ENCODE assay signal across 15 cellular contexts in genomic region chr3:168080499-168081170, GRCh38. TPM values are rescaled to one million over a fixed set of nuclear protein-coding genes. Genes with fewer than 3 reads are reported as not detected.
DNase-seq lines count a peak whose midpoint lies in the region; ATAC-seq and TF ChIP-seq lines count a peak whose summit lies in the region.
"Had no signal": no experiment of that assay in that cellular context is flagged by ENCODE, and none has a peak within 500 bp of the region (broad histone marks: within the 10 kb centered on the region; RNA-seq: fewer than 3 reads in every experiment).

No MANE protein-coding gene starts in this region.

- H3K9me3 Mint-ChIP-seq in HFFc6 = no peaks in the 10 kb centered on the region
- H3K9me3 Mint-ChIP-seq: H9 had no signal

- peak overlapping the region; percentile 93 for H3K27ac Mint-ChIP-seq in HFFc6

- H3K36me3 ChIP-seq in cardiac muscle cell (no peaks in the 10 kb centered on the region), right atrium auricular region (no peaks in the 10 kb centered on the region), smooth muscle cell (ENCODE audit: low read depth) (no peaks in the 10 kb centered on the region)

- H3K4me3 ChIP-seq in cardiac muscle cell (no peak overlapping the region), right atrium auricular region (no peak overlapping the region), smooth muscle cell (no peak overlapping the region)

- TF ChIP-seq CTCF in cardiac muscle cell (IDR thresholded peaks at IDR 0.05; ENCODE audit: low read depth, low read length) (no peak), right atrium auricular region (IDR thresholded peaks at IDR 0.05) (no peak), HFFc6 (IDR thresholded peaks at IDR 0.05) (no peak), smooth muscle cell (IDR thresholded peaks at IDR 0.05; ENCODE audit: borderline replicate concordance, insufficient read depth, poor library complexity, severe bottlenecking) (no peak)

- H3K9ac ChIP-seq in smooth muscle cell (ENCODE audit: low read depth) = peak overlapping the region; percentile 58

- H3K79me2 ChIP-seq in smooth muscle cell (ENCODE audit: low read depth) = peaks cover 96% of the 10 kb centered on the region

- H3F3A ChIP-seq in smooth muscle cell (ENCODE audit: low read depth) = no peaks in the 10 kb centered on the region

- H3K4me3 Mint-ChIP-seq in HFFc6 = peak overlapping the region; percentile 33; the same call in 1 of the 2 replicates
- H3K4me3 Mint-ChIP-seq: H9 had no signal

- H3K27me3 ChIP-seq in cardiac muscle cell (no peaks in the 10 kb centered on the region), right atrium auricular region (no peaks in the 10 kb centered on the region), smooth muscle cell (ENCODE audit: low read depth) (no peaks in the 10 kb centered on the region)

- peak; percentile 13 for ATAC-seq in left ventricle myocardium superior

- 84% methylated on average over 5 of the region's 5 CpGs for WGBS in smooth muscle cell (ENCODE audit: low lambda C conversion rate)

- H3K4me2 ChIP-seq in smooth muscle cell = peak overlapping the region; percentile 22

- H3K27ac ChIP-seq in cardiac muscle cell = peak overlapping the region; percentile 72
- peak overlapping the region in 1 of 2 donors; percentile 11 for H3K27ac ChIP-seq in right atrium auricular region
- H3K27ac ChIP-seq in smooth muscle cell (ENCODE audit: low read depth) = peak overlapping the region; percentile 89
- H3K27ac ChIP-seq: C4-2B had no signal

- intact Hi-C loops in left ventricle myocardium superior (cut with micrococcal nuclease) = no loop called here

- H2AFZ ChIP-seq in smooth muscle cell (ENCODE audit: low read depth) = no peak overlapping the region

- no peaks in the 10 kb centered on the region for H3K9me3 ChIP-seq in cardiac muscle cell (ENCODE audit: low read depth)
- no peaks in the 10 kb centered on the region for H3K9me3 ChIP-seq in right atrium auricular region
- no peaks in the 10 kb centered on the region for H3K9me3 ChIP-seq in smooth muscle cell (replicated peaks; ENCODE audit: low read depth)

- DNase-seq in cardiac muscle cell (ENCODE audit: low read depth in 1 of 2, low spot score in 1 of 2) = no peak
- DNase-seq in right atrium auricular region (ENCODE audit: low spot score) = no peak
- no peak for DNase-seq in HFFc6
- DNase-seq in left ventricle myocardium superior = no peak
- no peak for DNase-seq in smooth muscle cell (lab: John Stamatoyannopoulos, UW; ENCODE audit: unreplicated experiment)
- DNase-seq in DMS79 (lab: John Stamatoyannopoulos, UW) = no peak
- DNase-seq in activated CD4-positive, alpha-beta T cell treated with anti-CD3 and anti-CD28 coated beads, Interleukin-2, amount 50 U/mL, for 1 hour = no peak
- DNase-seq: DMS 273 treated with DMSO at 0.1 percent for 48 hours, H9, NCI-H1048, NCI-H2081 treated with DMSO at 0.1 percent for 48 hours, NCI-H2227 treated with DMSO at 0.1 percent for 48 hours, NCI-H524, SIG-M5 had no signal

- H3K27me3 Mint-ChIP-seq in HFFc6 (ENCODE audit: insufficient read depth) = no peaks in the 10 kb centered on the region

- peaks cover 90% of the 10 kb centered on the region for H3K4me1 Mint-ChIP-seq in HFFc6 (ENCODE audit: low read depth)

- H3K4me1 ChIP-seq in cardiac muscle cell (ENCODE audit: low read depth) (peaks cover 34% of the 10 kb centered on the region), right atrium auricular region (peaks cover 0 to 30% of the 10 kb centered on the region in 2 donors), smooth muscle cell (ENCODE audit: low read depth) (peaks cover 15% of the 10 kb centered on the region)

- H4K20me1 ChIP-seq in smooth muscle cell (ENCODE audit: low read depth) = peaks cover 82% of the 10 kb centered on the region

- peaks cover 26% of the 10 kb centered on the region for H3K36me3 Mint-ChIP-seq in HFFc6 (ENCODE audit: low read depth)

RNA-seq across cellular contexts. Expression of gene GOLIM4, which starts 15.1 kb away (rescaled TPM):
- total RNA-seq in cardiac muscle cell (149 and 210 TPM in 2 replicates), right atrium auricular region (10 to 100 TPM; 56.0 to 63.7 TPM), left ventricle myocardium superior (63.2 TPM), smooth muscle cell (44.5 and 65.1 TPM in 2 replicates)
- polyA plus RNA-seq in cardiac muscle cell (61.9 and 73.3 TPM in 2 replicates), smooth muscle cell (45.4 and 59.9 TPM in 2 replicates)
- 100 to 1,000 TPM in 5 of 6 experiments, 10 to 100 TPM in 1; 99.8 to 141 (median 130) TPM for total RNA-seq in HFFc6 (2021; fragmentation: NEBNext Ultra II Directional; extraction: Animal tissue kit (Norgen Biotek cat#: 25700))
